8 cellular contexts compared by ENCODE assay signal in the genomic region with DNA sequence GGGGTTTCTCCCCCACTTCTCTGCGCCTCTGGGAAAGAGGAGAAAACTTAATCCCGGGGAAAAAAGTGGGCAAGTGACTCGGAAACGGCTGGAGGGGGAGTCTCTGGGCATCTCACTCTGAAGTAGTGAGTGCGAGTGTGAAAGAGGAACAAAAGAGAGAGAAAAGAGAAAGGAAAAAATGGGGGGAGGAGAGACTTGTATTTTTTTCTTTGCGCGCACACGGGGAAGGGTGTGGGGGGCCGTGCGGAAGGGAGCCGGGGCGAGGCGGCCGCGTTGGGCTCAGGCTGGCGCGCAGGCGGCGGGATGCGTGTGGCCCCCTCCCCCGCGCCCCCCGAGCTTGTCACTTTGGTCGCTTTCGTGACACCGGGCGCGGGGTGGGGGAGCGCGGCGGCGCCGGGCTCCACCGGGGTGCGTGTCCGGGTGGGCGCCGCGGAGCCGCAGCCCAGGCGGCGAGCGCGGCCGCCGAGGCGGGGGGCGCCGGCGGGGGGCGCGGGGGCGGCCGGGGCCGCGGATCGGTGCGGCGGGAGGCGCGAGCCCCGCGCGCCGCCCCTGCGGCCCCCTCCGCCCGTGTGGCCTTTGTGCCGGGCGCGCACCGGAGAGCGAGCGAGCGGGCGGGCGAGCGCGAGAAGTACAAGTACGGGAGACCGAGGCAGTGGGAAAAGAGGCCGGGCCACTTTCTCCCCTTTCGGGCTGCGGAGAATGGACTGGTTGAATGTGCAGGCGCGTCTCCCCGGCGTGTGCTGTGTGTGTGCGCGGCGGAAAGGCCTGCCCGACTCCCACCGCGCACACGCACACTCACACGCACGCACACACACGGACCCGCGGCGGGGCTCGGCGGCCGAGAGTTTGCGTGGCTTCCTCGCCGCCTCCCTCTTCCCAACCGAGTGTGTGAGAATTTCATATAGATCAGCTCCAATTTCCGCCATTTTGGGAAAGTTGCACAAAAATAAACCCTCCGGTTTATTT. TPM values are rescaled to one million over a fixed set of nuclear protein-coding genes. Genes with fewer than 3 reads are reported as not detected.
DNase-seq lines count a peak whose midpoint lies in the region; ATAC-seq, FAIRE-seq and TF ChIP-seq lines count a peak whose summit lies in the region.

No MANE protein-coding gene starts in this region.

- no peaks in the 10 kb centered on the region for H3K9me3 ChIP-seq in A549
- H3K9me3 ChIP-seq in SK-N-SH, result no peaks in the 10 kb centered on the region
- no peaks in the 10 kb centered on the region for H3K9me3 ChIP-seq in parathyroid adenoma (ENCODE audit: control insufficient read depth, low read length)

- H3K4me2 ChIP-seq in A549 (peak overlapping the region; percentile 92), SK-N-SH (peak overlapping the region; percentile 86), parathyroid adenoma (ENCODE audit: low read length) (peak overlapping the region; percentile 97)

- no peak for TF ChIP-seq CTCF in A549 (IDR thresholded peaks at IDR 0.05)
- no peak for TF ChIP-seq CTCF in SK-N-SH (IDR thresholded peaks at IDR 0.05)
- no peak for TF ChIP-seq CTCF in parathyroid adenoma (IDR thresholded peaks at IDR 0.05)

- intact Hi-C loops in left cardiac atrium (cut with DNase I), result no loop called here

- 0 out of 3 replicates have a peak, but pooled peaks cover 3% of the 10 kb centered on the region for H3K4me1 ChIP-seq in A549
- H3K4me1 ChIP-seq in SK-N-SH (ENCODE audit: control insufficient read depth in 1 of 2, insufficient read depth in 2 of 2, low read depth in 1 of 2, low read length in 1 of 2), result peaks cover 2 to 10% of the 10 kb centered on the region in 2 experiments
- H3K4me1 ChIP-seq in parathyroid adenoma, result no peaks in the 10 kb centered on the region

- H3K9ac ChIP-seq in SK-N-SH (peak overlapping the region; percentile 92), parathyroid adenoma (peak overlapping the region; percentile 84)

- DNase-seq in A549 (ENCODE audit: low read depth in 1 of 2, low spot score in 1 of 2) (peak; percentile 11 to 26), SK-N-SH (peak; percentile 58), left cardiac atrium (peak; percentile 42)
- DNase-seq in activated naive CD8-positive, alpha-beta T cell treated with anti-CD3 and anti-CD28 coated beads, Interleukin-2, amount 50 U/mL, for 16 hours (ENCODE audit: low read depth, low spot score), result peak; percentile 9

- H3K9me2 ChIP-seq in SK-N-SH, result no peaks in the 10 kb centered on the region

- ATAC-seq in A549, result peak; percentile 30 to 51; a peak in 5 of 6 replicates
- peak; percentile 19 for ATAC-seq in GM18868 (IDR thresholded peaks at IDR 0.05; ENCODE audit: unreplicated experiment)
- ATAC-seq in HG03159 (IDR thresholded peaks at IDR 0.05; ENCODE audit: unreplicated experiment), result peak; percentile 36
- ATAC-seq in left cardiac atrium, result peak; percentile 4 to 19
- no peak for ATAC-seq in GM18858 (IDR thresholded peaks at IDR 0.05; ENCODE audit: unreplicated experiment)

- no peak for FAIRE-seq in A549 (lab: Jason Lieb, UNC)

- TF ChIP-seq RAD21 in A549 (conservative IDR thresholded peaks at IDR 0.05 in 1 of 2, IDR thresholded peaks at IDR 0.05 in 1 of 2) (no peak), SK-N-SH (IDR thresholded peaks at IDR 0.05; ENCODE audit: low read length) (no peak)

- H3K79me2 ChIP-seq in SK-N-SH (ENCODE audit: insufficient read depth) (peaks cover 36% of the 10 kb centered on the region), parathyroid adenoma (peaks cover 8% of the 10 kb centered on the region)

- WGBS in A549 (ENCODE audit: missing lambda C conversion rate), result under 1% methylated on average over 34 of the region's 110 CpGs
- 3% methylated on average over 17 of the region's 110 CpGs for WGBS in SK-N-SH (ENCODE audit: low lambda C conversion rate)

- no peak for TF ChIP-seq POLR2A in A549 (IDR thresholded peaks at IDR 0.05; ENCODE audit: low read length)

- TF ChIP-seq EP300 in A549 (IDR thresholded peaks at IDR 0.05) (no peak), SK-N-SH (IDR thresholded peaks at IDR 0.05; ENCODE audit: borderline replicate concordance in 1 of 2, low read depth in 1 of 2, low read length in 1 of 2) (no peak)

- peaks cover 9% of the 10 kb centered on the region for H3F3A ChIP-seq in SK-N-SH (replicated peaks; ENCODE audit: insufficient read depth)

- H3K27ac ChIP-seq in A549, result peak overlapping the region; percentile 76 to 92
- H3K27ac ChIP-seq in SK-N-SH (ENCODE audit: low read depth in 2 of 2, low read length in 1 of 2), result peak overlapping the region; percentile 28 to 85
- peak overlapping the region; percentile 54 for H3K27ac ChIP-seq in parathyroid adenoma

- H3K27me3 ChIP-seq in SK-N-SH (ENCODE audit: insufficient read depth) (no peaks in the 10 kb centered on the region), parathyroid adenoma (ENCODE audit: control insufficient read depth, insufficient read depth, low read length) (no peaks in the 10 kb centered on the region)

- H3K4me3 ChIP-seq in A549 (peak overlapping the region; percentile 72), SK-N-SH (ENCODE audit: low read depth in 2 of 2, low read length in 1 of 2) (peak overlapping the region; percentile 64 to 95), parathyroid adenoma (ENCODE audit: low read depth, low read length) (peak overlapping the region; percentile 83)

- H4K20me1 ChIP-seq in SK-N-SH (ENCODE audit: insufficient read depth), result no peaks in the 10 kb centered on the region; the same call in 1 of the 2 replicates

- CTCF ChIA-PET in A549 (lab: Yijun Ruan, JAX), result interaction anchor here (1.0 kb wide), 1 partner anchor 18 kb away, joined by 3 read pairs; no protein-coding TSS in a partner anchor
- CTCF ChIA-PET in SK-N-SH (lab: Yijun Ruan, JAX), result interaction anchor here (0.6 to 1.6 kb wide), 2 partner anchors 18 to 27 kb away, joined by 3 to 6 read pairs; no protein-coding TSS in a partner anchor

- peak overlapping the region; percentile 99 for H2AFZ ChIP-seq in SK-N-SH (ENCODE audit: low read depth)
- H2AFZ ChIP-seq in parathyroid adenoma, result peak overlapping the region; percentile 94

- POLR2A ChIA-PET in A549 (lab: Yijun Ruan, JAX), result no interaction called here
- POLR2A ChIA-PET in SK-N-SH (lab: Yijun Ruan, JAX), result no interaction called here

- peaks cover 0 to 8% of the 10 kb centered on the region in 2 experiments for H3K36me3 ChIP-seq in SK-N-SH (replicated peaks in 1 of 2; ENCODE audit: control insufficient read depth in 1 of 2, insufficient read depth in 2 of 2, low read length in 1 of 2)
- H3K36me3 ChIP-seq in parathyroid adenoma (ENCODE audit: control insufficient read depth, insufficient read depth, low read length), result no peaks in the 10 kb centered on the region

TF ChIP-seq in A549, 52 proteins besides CTCF, POLR2A, EP300 and RAD21:
- TF ChIP-seq PHF8 (IDR thresholded peaks at IDR 0.05; ENCODE audit: borderline replicate concordance, low read depth), result peak; percentile 33; the same call in 1 of the 2 replicates
- no peak for TF ChIP-seq MAZ (IDR thresholded peaks at IDR 0.05; ENCODE audit: borderline replicate concordance, low read depth, low read length)
- peak; percentile 76; the same call in 1 of the 2 replicates for TF ChIP-seq RNF2 (IDR thresholded peaks at IDR 0.05; ENCODE audit: borderline replicate concordance, low read depth)

TF ChIP-seq in SK-N-SH, 30 proteins besides CTCF, POLR2A, EP300 and RAD21:
- peak; percentile 60; the same call in 1 of the 2 replicates for TF ChIP-seq YY1 (IDR thresholded peaks at IDR 0.05; ENCODE audit: low read depth)
- no peak for TF ChIP-seq FOXJ3 (CRISPR knock-in tag; IDR thresholded peaks at IDR 0.05)
- 0 out of 2 replicates have a peak, but pooled peaks have one; percentile 4 for TF ChIP-seq TCF12 (IDR thresholded peaks at IDR 0.05)
- no peak for TF ChIP-seq SMC3 (IDR thresholded peaks at IDR 0.05; ENCODE audit: low read depth, low read length)
- TF ChIP-seq MAX (IDR thresholded peaks at IDR 0.05; ENCODE audit: low read depth), result 0 out of 2 replicates have a peak, but pooled peaks have one; percentile 3
- TF ChIP-seq TAF1 (IDR thresholded peaks at IDR 0.05; ENCODE audit: borderline replicate concordance, low read depth, low read length), result 0 out of 2 replicates have a peak, but pooled peaks have one; percentile 28
- TF ChIP-seq, protein P1, sequence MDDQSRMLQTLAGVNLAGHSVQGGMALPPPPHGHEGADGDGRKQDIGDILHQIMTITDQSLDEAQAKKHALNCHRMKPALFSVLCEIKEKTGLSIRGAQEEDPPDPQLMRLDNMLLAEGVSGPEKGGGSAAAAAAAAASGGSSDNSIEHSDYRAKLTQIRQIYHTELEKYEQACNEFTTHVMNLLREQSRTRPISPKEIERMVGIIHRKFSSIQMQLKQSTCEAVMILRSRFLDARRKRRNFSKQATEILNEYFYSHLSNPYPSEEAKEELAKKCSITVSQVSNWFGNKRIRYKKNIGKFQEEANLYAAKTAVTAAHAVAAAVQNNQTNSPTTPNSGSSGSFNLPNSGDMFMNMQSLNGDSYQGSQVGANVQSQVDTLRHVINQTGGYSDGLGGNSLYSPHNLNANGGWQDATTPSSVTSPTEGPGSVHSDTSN (IDR thresholded peaks at IDR 0.05), result no peak
TF ChIP-seq in SK-N-SH: peak in this region for 4.

RNA-seq across cellular contexts. Expression of gene L3MBTL3, which starts 0.7 kb away (rescaled TPM):
- 5.9 and 7.8 TPM in 2 replicates for polyA plus RNA-seq in A549 (2011; rRNA removed)
- 1.6 and 1.8 TPM in 2 replicates for polyA plus RNA-seq in A549 (2012; cell fraction: cytosol; rRNA removed)
- 1.2 and 4.1 TPM in 2 replicates for polyA plus RNA-seq in A549 (2012; cell fraction: nucleus; rRNA removed)
- polyA plus RNA-seq in A549 (2017; fragmentation: RNase III; extraction: RNeasy Plus Mini Kit Qiagen cat#74134 plus additional on column Dnase treatment), result 2.5 to 3.0 TPM (median 3.0 TPM) in 3 replicates
- 1.7 and 6.4 TPM in 2 replicates for polyA minus RNA-seq in A549 (2011; rRNA and poly(A)+ RNA removed)
- 12.6 and 13.6 TPM in 2 replicates for polyA plus RNA-seq in SK-N-SH (2012; rRNA removed)
- polyA plus RNA-seq in SK-N-SH (2012; cell fraction: cytosol; rRNA removed), result 15.8 and 19.2 TPM in 2 replicates
- polyA plus RNA-seq in SK-N-SH (2012; cell fraction: nucleus; rRNA removed), result 11.0 and 28.7 TPM in 2 replicates
- 1 to 10 TPM; 3.7 to 3.8 TPM for total RNA-seq in left cardiac atrium

Comparison
In these comparisons a context has a peak if more than half of its experiments do, and no peak if none do; other contexts are left out.
1. Of the 12 proteins assayed by ChIP-seq in both A549 and SK-N-SH: peak only in A549: none; only in SK-N-SH: MAX; in both: none; in neither: 11.